Comparison of ENCODE assay signal across 9 cellular contexts in the genomic region with DNA sequence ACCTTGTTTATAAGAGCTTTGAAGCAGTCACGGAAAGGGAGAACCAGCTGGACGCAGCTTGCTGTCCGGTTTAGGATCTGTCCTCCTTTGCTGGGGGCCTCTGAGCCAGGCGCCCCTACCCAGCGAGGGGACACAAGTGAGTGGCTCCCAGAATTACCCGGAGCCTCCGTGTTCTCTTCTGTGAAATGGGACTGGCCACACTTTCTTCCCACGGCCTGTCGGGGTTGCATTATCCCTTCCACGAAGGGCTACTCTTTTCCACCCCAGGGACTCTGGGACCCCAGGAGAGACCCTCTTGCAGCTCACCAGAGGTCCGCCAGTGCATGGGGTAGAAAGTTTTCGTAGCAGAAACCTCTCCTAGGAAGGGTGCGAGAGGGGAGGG. TPM values are rescaled to one million over a fixed set of nuclear protein-coding genes. Genes with fewer than 3 reads are reported as not detected.
DNase-seq lines count a peak whose midpoint lies in the region; ATAC-seq and TF ChIP-seq lines count a peak whose summit lies in the region.
"Had no signal": no experiment of that assay in that cellular context is flagged by ENCODE, and none has a peak within 500 bp of the region (broad histone marks: within the 10 kb centered on the region; RNA-seq: fewer than 3 reads in every experiment).

No MANE protein-coding gene starts in this region.

- no peak for TF ChIP-seq CTCF in adrenal gland (IDR thresholded peaks at IDR 0.05)
- TF ChIP-seq CTCF in left lung (IDR thresholded peaks at IDR 0.05) = no peak
- no peak for TF ChIP-seq CTCF in thoracic aorta (IDR thresholded peaks at IDR 0.05)

- no peak for DNase-seq in activated CD8-positive, alpha-beta memory T cell treated with anti-CD3 and anti-CD28 coated beads, Interleukin-2, amount 10 ng/mL, durations not matched to agents 7 days and 5 days
- no peak for DNase-seq in activated CD8-positive, alpha-beta memory T cell treated with anti-CD3 and anti-CD28 coated beads for 24 hours
- DNase-seq in adrenal gland (no peak), left lung (no peak), thoracic aorta (ENCODE audit: low spot score) (no peak), middle frontal gyrus (ENCODE audit: extremely low spot score, low spot score) (no peak), caudate nucleus (lab: John Stamatoyannopoulos, UW) (no peak), GM19238 (ENCODE audit: insufficient read length, low spot score) (no peak)

- H3K4me3 ChIP-seq in adrenal gland = peak overlapping the region in 2 of 4 donors; percentile 66 to 73
- peak overlapping the region; percentile 79 to 82 for H3K4me3 ChIP-seq in left lung
- peak overlapping the region; percentile 80 for H3K4me3 ChIP-seq in thoracic aorta

- H3K9me3 Mint-ChIP-seq in activated CD8-positive, alpha-beta memory T cell treated with anti-CD3 and anti-CD28 coated beads, Interleukin-2, amount 10 ng/mL, durations not matched to agents 7 days and 5 days (ENCODE audit: low read depth) = no peaks in the 10 kb centered on the region

- 70 to 76% (median 72%) methylated on average over 11 to 13 of the region's 13 CpGs for WGBS in adrenal gland, 4 donors

- H3K36me3 Mint-ChIP-seq in activated CD8-positive, alpha-beta memory T cell treated with anti-CD3 and anti-CD28 coated beads, Interleukin-2, amount 10 ng/mL, durations not matched to agents 7 days and 5 days = no peaks in the 10 kb centered on the region

- peak overlapping the region in 3 of 5 donors; percentile 55 to 82 (median 68) for H3K27ac ChIP-seq in adrenal gland
- H3K27ac ChIP-seq in left lung = peak overlapping the region; percentile 30 to 84
- H3K27ac ChIP-seq in thoracic aorta = peak overlapping the region; percentile 15 to 19
- no peak overlapping the region for H3K27ac ChIP-seq in caudate nucleus (ENCODE audit: low read depth, low read length)

- H3K4me1 Mint-ChIP-seq in activated CD8-positive, alpha-beta memory T cell treated with anti-CD3 and anti-CD28 coated beads, Interleukin-2, amount 10 ng/mL, durations not matched to agents 7 days and 5 days = peaks cover 5% of the 10 kb centered on the region

- peak overlapping the region; percentile 70 for H3K4me3 Mint-ChIP-seq in activated CD8-positive, alpha-beta memory T cell treated with anti-CD3 and anti-CD28 coated beads, Interleukin-2, amount 10 ng/mL, durations not matched to agents 7 days and 5 days

- TF ChIP-seq POLR2A in adrenal gland (IDR thresholded peaks at IDR 0.05) = no peak

- CTCF ChIA-PET in activated CD8-positive, alpha-beta memory T cell treated with anti-CD3 and anti-CD28 coated beads, Interleukin-2, amount 10 ng/mL, durations not matched to agents 7 days and 5 days (lab: Charles Lee) = interaction anchor here (1.0 kb wide), 1 partner anchor 22 kb away, joined by 4 read pairs; no protein-coding TSS in a partner anchor

- H3K9me3 ChIP-seq in adrenal gland (replicated peaks in 1 of 3) (no peaks in the 10 kb centered on the region), left lung (no peaks in the 10 kb centered on the region), thoracic aorta (no peaks in the 10 kb centered on the region)

- intact Hi-C loops in adrenal gland (cut with DNase I) = no loop called here
- intact Hi-C loops in left lung (cut with DNase I) = no loop called here

- H3K27me3 ChIP-seq in adrenal gland = no peaks in the 10 kb centered on the region
- peaks cover 0 to 20% of the 10 kb centered on the region in 2 donors for H3K27me3 ChIP-seq in left lung
- no peaks in the 10 kb centered on the region for H3K27me3 ChIP-seq in thoracic aorta (replicated peaks; ENCODE audit: insufficient read depth)

- H3K4me1 ChIP-seq in adrenal gland (replicated peaks in 1 of 2) (peaks cover 15 to 26% of the 10 kb centered on the region in 2 donors), left lung (peaks cover 17 to 40% of the 10 kb centered on the region in 2 donors), thoracic aorta (ENCODE audit: control insufficient read depth in 1 of 2, low read depth in 2 of 2) (peaks cover 0 to 21% of the 10 kb centered on the region in 2 donors)

- peaks cover 24% of the 10 kb centered on the region for H3K27me3 Mint-ChIP-seq in activated CD8-positive, alpha-beta memory T cell treated with anti-CD3 and anti-CD28 coated beads, Interleukin-2, amount 10 ng/mL, durations not matched to agents 7 days and 5 days

- ATAC-seq in activated CD8-positive, alpha-beta memory T cell treated with anti-CD3 and anti-CD28 coated beads, Interleukin-2, amount 10 ng/mL, durations not matched to agents 7 days and 5 days = no peak
- ATAC-seq in left lung (no peak), thoracic aorta (ENCODE audit: insufficient number of reproducible peaks, low FRiP score, low read depth) (no peak)

- H3K36me3 ChIP-seq in adrenal gland (replicated peaks in 1 of 2) = peaks cover 0 to 3% of the 10 kb centered on the region in 2 donors
- H3K36me3 ChIP-seq in left lung = peaks cover 0 to 12% of the 10 kb centered on the region in 2 donors
- H3K36me3 ChIP-seq in thoracic aorta = no peaks in the 10 kb centered on the region

- no peak overlapping the region for H3K27ac Mint-ChIP-seq in activated CD8-positive, alpha-beta memory T cell treated with anti-CD3 and anti-CD28 coated beads, Interleukin-2, amount 10 ng/mL, durations not matched to agents 7 days and 5 days

RNA-seq across cellular contexts. Expression of a gene that starts 0.5 kb away (rescaled TPM):
- total RNA-seq in activated CD8-positive, alpha-beta memory T cell treated with anti-CD3 and anti-CD28 coated beads, Interleukin-2, amount 10 ng/mL, durations not matched to agents 7 days and 5 days = 1 to 10 TPM; 3.9 to 5.7 TPM
- total RNA-seq in adrenal gland (10 to 100 TPM; 14.9 to 67.5 (median 39.7) TPM), left lung (10 to 100 TPM; 22.2 to 45.1 TPM), thoracic aorta (10 to 100 TPM; 45.5 to 46.8 TPM)
- polyA plus RNA-seq in adrenal gland = 10 to 100 TPM in 2 of 3 donors, 1 to 10 TPM in 1; 6.7 to 29.0 (median 18.9) TPM

RNA-seq across cellular contexts. Expression of a gene that starts 43.2 kb away (rescaled TPM):
- total RNA-seq in activated CD8-positive, alpha-beta memory T cell treated with anti-CD3 and anti-CD28 coated beads, Interleukin-2, amount 10 ng/mL, durations not matched to agents 7 days and 5 days = 100 to 1,000 TPM; 103 to 114 TPM
- 100 to 1,000 TPM in 1 of 8 donors, 10 to 100 TPM in 7; 38.9 to 104 (median 67.5) TPM for total RNA-seq in adrenal gland
- polyA plus RNA-seq in adrenal gland = 100 to 1,000 TPM in 1 of 3 donors, 10 to 100 TPM in 2; 21.3 to 170 (median 97.8) TPM
- 10 to 100 TPM; 56.4 to 58.9 TPM for total RNA-seq in left lung
- total RNA-seq in thoracic aorta = 10 to 100 TPM; 30.3 to 98.8 TPM

RNA-seq across cellular contexts. Expression of a gene that starts 44.9 kb away (rescaled TPM):
- total RNA-seq in activated CD8-positive, alpha-beta memory T cell treated with anti-CD3 and anti-CD28 coated beads, Interleukin-2, amount 10 ng/mL, durations not matched to agents 7 days and 5 days = not detected
- total RNA-seq in adrenal gland = under 1 TPM in 1 of 8 donors, not detected in 7; 0.32 TPM
- not detected for polyA plus RNA-seq in adrenal gland
- total RNA-seq in left lung = not detected
- total RNA-seq in thoracic aorta = not detected
- total RNA-seq: M059J had no signal
